ENCODE assay signal across 18 cellular contexts in genomic region chr16:29992371-29992967, GRCh38. TPM values are rescaled to one million over a fixed set of nuclear protein-coding genes. Genes with fewer than 3 reads are reported as not detected.
A peak's percentile ranks its signal among the peaks of the same experiment; 100 is the strongest.
DNase-seq lines count a peak whose midpoint lies in the region; ATAC-seq and TF ChIP-seq lines count a peak whose summit lies in the region.
"Had no signal": no experiment of that assay in that cellular context is flagged by ENCODE, and none has a peak within 500 bp of the region (broad histone marks: within the 10 kb centered on the region; RNA-seq: fewer than 3 reads in every experiment).

No MANE protein-coding gene starts in this region.

- no peaks in the 10 kb centered on the region for H3K9me3 ChIP-seq in stomach smooth muscle (ENCODE audit: control insufficient read depth in 2 of 2, low read length in 2 of 2)
- H3K9me3 ChIP-seq: A549, neutrophil, spleen, upper lobe of right lung had no signal

- CTCF ChIA-PET in activated CD4-positive, alpha-beta T cell treated with anti-CD3 and anti-CD28 coated beads, Interleukin-2, amount 10 ng/mL, durations not matched to agents 7 days and 5 days (lab: Charles Lee): interaction anchor here (0.9 to 1.3 kb wide), 3 partner anchors 18 to 66 kb away, joined by 3 to 4 read pairs (median 3); partner anchors contain the start of genes KCTD13 and TAOK2
- CTCF ChIA-PET in activated CD4-positive, alpha-beta T cell treated with anti-CD3 and anti-CD28 coated beads for 36 hours (lab: Charles Lee): interaction anchor here (1.5 kb wide), 1 partner anchor 11 kb away, joined by 4 read pairs; no protein-coding TSS in a partner anchor
- CTCF ChIA-PET in activated B cell treated with CpG ODN at 0.5 μM for 24 hours (lab: Charles Lee): interaction anchor here (0.7 to 1.5 kb wide), 2 partner anchors 31 to 48 kb away, joined by 3 to 5 read pairs; partner anchors contain the start of gene TMEM219

- DNase-seq in activated CD4-positive, alpha-beta T cell treated with anti-CD3 and anti-CD28 coated beads, Interleukin-2, amount 10 ng/mL, durations not matched to agents 7 days and 5 days: no peak
- no peak for DNase-seq in activated CD4-positive, alpha-beta T cell treated with anti-CD3 and anti-CD28 coated beads for 36 hours
- DNase-seq in activated B cell treated with CpG ODN at 0.5 μM for 24 hours: no peak
- DNase-seq in fibroblast of mammary gland (ENCODE audit: low read depth): peak; percentile 38
- DNase-seq in CD1c-positive myeloid dendritic cell (ENCODE audit: extremely low spot score): no peak
- no peak for DNase-seq in activated CD8-positive, alpha-beta memory T cell treated with anti-CD3 and anti-CD28 coated beads, Interleukin-2, amount 50 U/mL, for 48 hours
- DNase-seq: activated CD8-positive, alpha-beta memory T cell treated with anti-CD3 and anti-CD28 coated beads for 24 hours; amygdala; effector CD4-positive, alpha-beta T cell; hippocampal formation; upper lobe of right lung had no signal

- H3K4me1 Mint-ChIP-seq in activated CD4-positive, alpha-beta T cell treated with anti-CD3 and anti-CD28 coated beads, Interleukin-2, amount 10 ng/mL, durations not matched to agents 7 days and 5 days: peaks cover 25% of the 10 kb centered on the region
- peaks cover 17% of the 10 kb centered on the region for H3K4me1 Mint-ChIP-seq in activated CD4-positive, alpha-beta T cell treated with anti-CD3 and anti-CD28 coated beads for 36 hours
- peaks cover 24% of the 10 kb centered on the region for H3K4me1 Mint-ChIP-seq in activated B cell treated with CpG ODN at 0.5 μM for 24 hours

- no peak for ATAC-seq in activated CD4-positive, alpha-beta T cell treated with anti-CD3 and anti-CD28 coated beads for 36 hours
- no peak for ATAC-seq in activated B cell treated with CpG ODN at 0.5 μM for 24 hours (ENCODE audit: low read depth)
- no peak for ATAC-seq in GM18517 (IDR thresholded peaks at IDR 0.05; ENCODE audit: unreplicated experiment)
- ATAC-seq: A549, upper lobe of right lung had no signal

- no peak overlapping the region for H3K9ac ChIP-seq in stomach smooth muscle (ENCODE audit: low read length in 2 of 2)

- H3K36me3 Mint-ChIP-seq in activated CD4-positive, alpha-beta T cell treated with anti-CD3 and anti-CD28 coated beads, Interleukin-2, amount 10 ng/mL, durations not matched to agents 7 days and 5 days (ENCODE audit: low read depth): peaks cover 39% of the 10 kb centered on the region
- peaks cover 30% of the 10 kb centered on the region for H3K36me3 Mint-ChIP-seq in activated CD4-positive, alpha-beta T cell treated with anti-CD3 and anti-CD28 coated beads for 36 hours (ENCODE audit: low read depth)
- peaks cover 65% of the 10 kb centered on the region for H3K36me3 Mint-ChIP-seq in activated B cell treated with CpG ODN at 0.5 μM for 24 hours (ENCODE audit: low read depth)

- H3K27me3 ChIP-seq in stomach smooth muscle (ENCODE audit: control insufficient read depth in 1 of 2, insufficient read depth in 2 of 2, low read length in 2 of 2): no peaks in the 10 kb centered on the region
- H3K27me3 ChIP-seq: neutrophil, spleen, upper lobe of right lung had no signal

- intact Hi-C loops in activated CD4-positive, alpha-beta T cell treated with anti-CD3 and anti-CD28 coated beads for 36 hours (cut with DNase I, micrococcal nuclease): loop anchor here in 1 of 2 experiments (10.0 kb wide), 1 partner anchor 178 kb away; the partner anchor contains the start of genes PAGR1 and PRRT2
- intact Hi-C loops in activated B cell treated with CpG ODN at 0.5 μM for 24 hours (cut with micrococcal nuclease): no loop called here

- peaks cover 34 to 37% of the 10 kb centered on the region in 2 donors for H3K36me3 ChIP-seq in stomach smooth muscle (ENCODE audit: control insufficient read depth in 2 of 2, insufficient read depth in 2 of 2, low read length in 2 of 2)

- POLR2A ChIA-PET in activated CD4-positive, alpha-beta T cell treated with anti-CD3 and anti-CD28 coated beads, Interleukin-2, amount 10 ng/mL, durations not matched to agents 7 days and 5 days (lab: Charles Lee): no interaction called here
- POLR2A ChIA-PET in activated CD4-positive, alpha-beta T cell treated with anti-CD3 and anti-CD28 coated beads for 36 hours (lab: Charles Lee): interaction anchor here (1.2 to 1.4 kb wide), 2 partner anchors 19 to 67 kb away, joined by 5 to 6 read pairs; partner anchors contain the start of genes KCTD13 and TAOK2
- POLR2A ChIA-PET in activated B cell treated with CpG ODN at 0.5 μM for 24 hours (lab: Charles Lee): interaction anchor here (1.4 kb wide), 1 partner anchor 11 kb away, joined by 12 read pairs; no protein-coding TSS in a partner anchor

- H3K27ac ChIP-seq in stomach smooth muscle (ENCODE audit: low read length): peak overlapping the region; percentile 11
- H3K27ac ChIP-seq: A549, neutrophil had no signal

- H3K9me3 Mint-ChIP-seq in activated CD4-positive, alpha-beta T cell treated with anti-CD3 and anti-CD28 coated beads, Interleukin-2, amount 10 ng/mL, durations not matched to agents 7 days and 5 days: no peaks in the 10 kb centered on the region
- no peaks in the 10 kb centered on the region for H3K9me3 Mint-ChIP-seq in activated CD4-positive, alpha-beta T cell treated with anti-CD3 and anti-CD28 coated beads for 36 hours (ENCODE audit: low read depth)
- no peaks in the 10 kb centered on the region for H3K9me3 Mint-ChIP-seq in activated B cell treated with CpG ODN at 0.5 μM for 24 hours

- peak overlapping the region; percentile 75 for H3K27ac Mint-ChIP-seq in activated CD4-positive, alpha-beta T cell treated with anti-CD3 and anti-CD28 coated beads, Interleukin-2, amount 10 ng/mL, durations not matched to agents 7 days and 5 days
- no peak overlapping the region for H3K27ac Mint-ChIP-seq in activated CD4-positive, alpha-beta T cell treated with anti-CD3 and anti-CD28 coated beads for 36 hours
- H3K27ac Mint-ChIP-seq in activated B cell treated with CpG ODN at 0.5 μM for 24 hours: peak overlapping the region; percentile 50

- H3K27me3 Mint-ChIP-seq in activated CD4-positive, alpha-beta T cell treated with anti-CD3 and anti-CD28 coated beads, Interleukin-2, amount 10 ng/mL, durations not matched to agents 7 days and 5 days: no peaks in the 10 kb centered on the region
- H3K27me3 Mint-ChIP-seq in activated CD4-positive, alpha-beta T cell treated with anti-CD3 and anti-CD28 coated beads for 36 hours: no peaks in the 10 kb centered on the region
- no peaks in the 10 kb centered on the region for H3K27me3 Mint-ChIP-seq in activated B cell treated with CpG ODN at 0.5 μM for 24 hours

- H3K4me3 Mint-ChIP-seq in activated CD4-positive, alpha-beta T cell treated with anti-CD3 and anti-CD28 coated beads, Interleukin-2, amount 10 ng/mL, durations not matched to agents 7 days and 5 days: no peak overlapping the region
- H3K4me3 Mint-ChIP-seq in activated CD4-positive, alpha-beta T cell treated with anti-CD3 and anti-CD28 coated beads for 36 hours: no peak overlapping the region
- H3K4me3 Mint-ChIP-seq in activated B cell treated with CpG ODN at 0.5 μM for 24 hours: no peak overlapping the region

- no peak for TF ChIP-seq CTCF in activated B cell treated with CpG ODN at 0.5 μM for 24 hours (IDR thresholded peaks at IDR 0.05)
- TF ChIP-seq CTCF in fibroblast of mammary gland (conservative IDR thresholded peaks at IDR 0.05; ENCODE audit: control insufficient read depth, insufficient read depth, low read depth, low read length): no peak

- H3K4me3 ChIP-seq in fibroblast of mammary gland (ENCODE audit: control insufficient read depth, low read depth, low read length) (no peak overlapping the region), stomach smooth muscle (ENCODE audit: low read length in 2 of 2) (no peak overlapping the region)
- H3K4me3 ChIP-seq: A549, spleen, upper lobe of right lung had no signal

- peaks cover 22% of the 10 kb centered on the region for H3K4me1 ChIP-seq in stomach smooth muscle (ENCODE audit: control insufficient read depth, insufficient read depth, low read length)

RNA-seq across cellular contexts. Expression of gene HIRIP3, which starts 2.9 kb away (rescaled TPM):
- 10 to 100 TPM; 37.0 to 45.0 TPM for total RNA-seq in activated CD4-positive, alpha-beta T cell treated with anti-CD3 and anti-CD28 coated beads, Interleukin-2, amount 10 ng/mL, durations not matched to agents 7 days and 5 days
- 10 to 100 TPM; 25.1 to 36.8 TPM for total RNA-seq in activated CD4-positive, alpha-beta T cell treated with anti-CD3 and anti-CD28 coated beads for 36 hours
- 10.5 and 14.2 TPM in 2 replicates for total RNA-seq in activated B cell treated with CpG ODN at 0.5 μM for 24 hours

RNA-seq across cellular contexts. Expression of gene INO80E, which starts 3.6 kb away (rescaled TPM):
- 100 to 1,000 TPM; 113 to 134 TPM for total RNA-seq in activated CD4-positive, alpha-beta T cell treated with anti-CD3 and anti-CD28 coated beads, Interleukin-2, amount 10 ng/mL, durations not matched to agents 7 days and 5 days
- total RNA-seq in activated CD4-positive, alpha-beta T cell treated with anti-CD3 and anti-CD28 coated beads for 36 hours: 100 to 1,000 TPM in 1 of 2 experiments, 10 to 100 TPM in 1; 80.1 to 106 TPM
- total RNA-seq in activated B cell treated with CpG ODN at 0.5 μM for 24 hours: 83.5 and 93.6 TPM in 2 replicates

RNA-seq across cellular contexts. Expression of gene DOC2A, which starts 18.4 kb away (rescaled TPM):
- under 1 TPM; 0.19 to 0.30 TPM for total RNA-seq in activated CD4-positive, alpha-beta T cell treated with anti-CD3 and anti-CD28 coated beads, Interleukin-2, amount 10 ng/mL, durations not matched to agents 7 days and 5 days
- 1 to 10 TPM in 1 of 2 experiments, under 1 TPM in 1; 0.69 to 1.3 TPM for total RNA-seq in activated CD4-positive, alpha-beta T cell treated with anti-CD3 and anti-CD28 coated beads for 36 hours
- total RNA-seq in activated B cell treated with CpG ODN at 0.5 μM for 24 hours: not detected in 2 replicates

RNA-seq across cellular contexts. Expression of gene TAOK2, which starts 18.8 kb away (rescaled TPM):
- total RNA-seq in activated CD4-positive, alpha-beta T cell treated with anti-CD3 and anti-CD28 coated beads, Interleukin-2, amount 10 ng/mL, durations not matched to agents 7 days and 5 days: 10 to 100 TPM; 47.7 to 48.8 TPM
- 10 to 100 TPM; 24.1 to 24.4 TPM for total RNA-seq in activated CD4-positive, alpha-beta T cell treated with anti-CD3 and anti-CD28 coated beads for 36 hours
- 30.5 and 36.1 TPM in 2 replicates for total RNA-seq in activated B cell treated with CpG ODN at 0.5 μM for 24 hours

RNA-seq across cellular contexts. Expression of gene C16orf92, which starts 30.5 kb away (rescaled TPM):
- not detected for total RNA-seq in activated CD4-positive, alpha-beta T cell treated with anti-CD3 and anti-CD28 coated beads, Interleukin-2, amount 10 ng/mL, durations not matched to agents 7 days and 5 days
- total RNA-seq in activated CD4-positive, alpha-beta T cell treated with anti-CD3 and anti-CD28 coated beads for 36 hours: not detected
- total RNA-seq in activated B cell treated with CpG ODN at 0.5 μM for 24 hours: not detected in 2 replicates
- total RNA-seq: liver, MCF 10A, spleen, upper lobe of right lung had no signal
